Comparison of ENCODE assay signal across 1 cellular context in genomic region chr10:112631501-112632410, GRCh38.
A peak's percentile ranks its signal among the peaks of the same experiment; 100 is the strongest.
TF ChIP-seq lines count a peak whose summit lies in the region.

No MANE protein-coding gene starts in this region.

TF ChIP-seq in HepG2, 621 proteins besides CTCF, POLR2A, EP300 and RAD21 (continued from another document and continues in another):
- peak; percentile 79 for TF ChIP-seq MAX (IDR thresholded peaks at IDR 0.05)
- TF ChIP-seq ZNF281 (CRISPR knock-in tag; IDR thresholded peaks at IDR 0.05; ENCODE audit: borderline replicate concordance) = no peak
- TF ChIP-seq ZNF383 (CRISPR knock-in tag; IDR thresholded peaks at IDR 0.05; ENCODE audit: borderline replicate concordance) = no peak
- no peak for TF ChIP-seq RNF2 (conservative IDR thresholded peaks at IDR 0.05; ENCODE audit: low read depth)
- no peak for TF ChIP-seq SETDB1 (CRISPR knock-in tag; IDR thresholded peaks at IDR 0.05; ENCODE audit: borderline replicate concordance)
- peak; percentile 82; the same call in 1 of the 2 replicates for TF ChIP-seq ZBTB3 (CRISPR knock-in tag; IDR thresholded peaks at IDR 0.05; ENCODE audit: borderline replicate concordance, low read depth)
- TF ChIP-seq ZNF543 (CRISPR knock-in tag; IDR thresholded peaks at IDR 0.05) = peak; percentile 69; the same call in 1 of the 2 replicates
- peak; percentile 46 for TF ChIP-seq KDM6A (CRISPR knock-in tag; IDR thresholded peaks at IDR 0.05; ENCODE audit: low read depth)
- TF ChIP-seq HNF4A (CRISPR knock-in tag; IDR thresholded peaks at IDR 0.05) = peak; percentile 72
- no peak for TF ChIP-seq YY1 (IDR thresholded peaks at IDR 0.05; ENCODE audit: insufficient read depth, insufficient replicate concordance, low read depth, low read length)
- no peak for TF ChIP-seq HOXA9 (CRISPR knock-in tag; IDR thresholded peaks at IDR 0.05; ENCODE audit: borderline replicate concordance)
- no peak for TF ChIP-seq ZBTB8A (CRISPR knock-in tag; IDR thresholded peaks at IDR 0.05; ENCODE audit: borderline replicate concordance, low read depth)
- no peak for TF ChIP-seq KIAA2018 (CRISPR knock-in tag; IDR thresholded peaks at IDR 0.05; ENCODE audit: borderline replicate concordance)
- TF ChIP-seq ARID5B (CRISPR knock-in tag; IDR thresholded peaks at IDR 0.05) = peak; percentile 98
- no peak for TF ChIP-seq KDM5B (CRISPR knock-in tag; IDR thresholded peaks at IDR 0.05; ENCODE audit: borderline replicate concordance)
- no peak for TF ChIP-seq ETS1 (CRISPR knock-in tag; IDR thresholded peaks at IDR 0.05)
- no peak for TF ChIP-seq ZNF282 (IDR thresholded peaks at IDR 0.05; ENCODE audit: partially characterized antibody)
- TF ChIP-seq ZNF564 (CRISPR knock-in tag; IDR thresholded peaks at IDR 0.05) = no peak
- peak; percentile 50 for TF ChIP-seq NR2C2 (CRISPR knock-in tag; IDR thresholded peaks at IDR 0.05; ENCODE audit: borderline replicate concordance)
- TF ChIP-seq IKZF1 (IDR thresholded peaks at IDR 0.05) = no peak
- no peak for TF ChIP-seq FOXC1 (CRISPR knock-in tag; IDR thresholded peaks at IDR 0.05; ENCODE audit: borderline replicate concordance)
- TF ChIP-seq ZBTB33 (CRISPR knock-in tag; IDR thresholded peaks at IDR 0.05) = peak; percentile 73; the same call in 1 of the 2 replicates
- TF ChIP-seq ZNF703 (CRISPR knock-in tag; IDR thresholded peaks at IDR 0.05; ENCODE audit: borderline replicate concordance) = no peak
- no peak for TF ChIP-seq ZNF75D (CRISPR knock-in tag; IDR thresholded peaks at IDR 0.05; ENCODE audit: borderline replicate concordance)
- no peak for TF ChIP-seq GLI4 (CRISPR knock-in tag; IDR thresholded peaks at IDR 0.05; ENCODE audit: borderline replicate concordance)
- no peak for TF ChIP-seq ZNF513 (CRISPR knock-in tag; conservative IDR thresholded peaks at IDR 0.05)
- no peak for TF ChIP-seq WIZ (CRISPR knock-in tag; IDR thresholded peaks at IDR 0.05)
- TF ChIP-seq ZNF253 (CRISPR knock-in tag; IDR thresholded peaks at IDR 0.05; ENCODE audit: borderline replicate concordance) = no peak
- no peak for TF ChIP-seq ZNF674 (CRISPR knock-in tag; IDR thresholded peaks at IDR 0.05; ENCODE audit: low read depth)
- no peak for TF ChIP-seq E2F2 (CRISPR knock-in tag; IDR thresholded peaks at IDR 0.05; ENCODE audit: borderline replicate concordance)
- no peak for TF ChIP-seq ZNF770 (CRISPR knock-in tag; IDR thresholded peaks at IDR 0.05)
- peak; percentile 71; the same call in 1 of the 2 replicates for TF ChIP-seq NFKBIZ (CRISPR knock-in tag; IDR thresholded peaks at IDR 0.05)
